In genomic region chr16:83400234-83400633, GRCh38 we compare ENCODE assay signal across 24 cellular contexts.
DNase-seq lines count a peak whose midpoint lies in the region; ATAC-seq and TF ChIP-seq lines count a peak whose summit lies in the region.
"Had no signal": no experiment of that assay in that cellular context is flagged by ENCODE, and none has a peak within 500 bp of the region (broad histone marks: within the 10 kb centered on the region; RNA-seq: fewer than 3 reads in every experiment).

No MANE protein-coding gene starts in this region.

- no peaks in the 10 kb centered on the region for H3K4me1 Mint-ChIP-seq in H9
- no peaks in the 10 kb centered on the region for H3K4me1 Mint-ChIP-seq in endothelial cell (ENCODE audit: unreplicated experiment)
- H3K4me1 Mint-ChIP-seq in neural progenitor cell, result peaks cover 18% of the 10 kb centered on the region
- H3K4me1 Mint-ChIP-seq in activated T-helper 17 cell treated with anti-CD3 and anti-CD28 coated beads, Interleukin-2, amount 50 U/mL, for 72 hours, result no peaks in the 10 kb centered on the region
- H3K4me1 Mint-ChIP-seq: immature natural killer cell; naive thymus-derived CD4-positive, alpha-beta T cell; stimulated activated naive B cell treated with anti-CD40 and anti-IgM and Interleukin-4, amounts not matched to agents 10 μg/mL and 1 μg/mL and 100 μg/mL, for 72 hours had no signal

- H3K4me2 ChIP-seq in H9 (ENCODE audit: insufficient read depth, insufficient read length, low read length) (no peak overlapping the region), neural progenitor cell (no peak overlapping the region)

- H3K4ac ChIP-seq in H9 (ENCODE audit: low read depth, low read length), result no peak overlapping the region

- H4K91ac ChIP-seq in H9 (ENCODE audit: insufficient read length, low read depth, low read length), result no peak overlapping the region

- H4K20me1 ChIP-seq in H9 (ENCODE audit: control insufficient read depth, insufficient read depth, insufficient read length), result no peaks in the 10 kb centered on the region
- no peaks in the 10 kb centered on the region for H4K20me1 ChIP-seq in neural progenitor cell (ENCODE audit: low read depth)

- H3K4me1 ChIP-seq in H9 (ENCODE audit: insufficient read depth, low read length) (no peaks in the 10 kb centered on the region), neural progenitor cell (no peaks in the 10 kb centered on the region)
- H3K4me1 ChIP-seq: HAP-1, pancreas had no signal

- no peak overlapping the region for H4K5ac ChIP-seq in H9 (ENCODE audit: insufficient read length, low read depth, low read length)

- H3K4me3 ChIP-seq in neural progenitor cell, result no peak overlapping the region
- H3K4me3 ChIP-seq: esophagus squamous epithelium, HAP-1, pancreas, thoracic aorta had no signal

- no peak overlapping the region for H2BK120ac ChIP-seq in H9 (ENCODE audit: low read depth, low read length, poor library complexity, severe bottlenecking)

- H3T11ph ChIP-seq in H9 (ENCODE audit: low read length), result no peak overlapping the region

- in situ Hi-C loops in ACHN (cut with HindIII; ENCODE audit: low pct_ligation_motif_present, low pct_unique_long_range_greater_than_20kb, low sequenced_read_pairs), result no loop called here

- no peaks in the 10 kb centered on the region for H3K36me3 ChIP-seq in neural progenitor cell
- H3K36me3 ChIP-seq: esophagus squamous epithelium, HAP-1, pancreas, thoracic aorta, WERI-Rb-1 had no signal

- H2BK15ac ChIP-seq in H9 (ENCODE audit: low read depth, low read length), result no peak overlapping the region

- H2AK5ac ChIP-seq in H9 (ENCODE audit: insufficient read length, low read length), result no peak overlapping the region

- WGBS in H9 (ENCODE audit: extremely low coverage, insufficient read length, low lambda C conversion rate), result no CpG with 5 or more reads among the region's 4 CpGs

- ATAC-seq in activated T-helper 17 cell treated with anti-CD3 and anti-CD28 coated beads, Interleukin-2, amount 50 U/mL, for 72 hours (replicated peaks), result no peak
- ATAC-seq in HG02678 (IDR thresholded peaks at IDR 0.05; ENCODE audit: unreplicated experiment), result no peak
- ATAC-seq: naive thymus-derived CD4-positive, alpha-beta T cell; pancreas; stimulated activated naive B cell treated with anti-CD40 and anti-IgM and Interleukin-4, amounts not matched to agents 10 μg/mL and 1 μg/mL and 100 μg/mL, for 72 hours had no signal

- TF ChIP-seq CTCF in H9 (conservative IDR thresholded peaks at IDR 0.05), result peak; percentile 73
- TF ChIP-seq CTCF in endothelial cell (IDR thresholded peaks at IDR 0.05; ENCODE audit: unreplicated experiment), result no peak
- peak; percentile 49 for TF ChIP-seq CTCF in neural progenitor cell (IDR thresholded peaks at IDR 0.05)

- no peaks in the 10 kb centered on the region for H3K79me1 ChIP-seq in H9 (ENCODE audit: insufficient read depth, low read depth, low read length, poor library complexity, severe bottlenecking)

- no peaks in the 10 kb centered on the region; a peak in 1 of 7 replicates for H3K36me3 Mint-ChIP-seq in H9 (ENCODE audit: insufficient read depth in 1 of 3, low read depth in 3 of 3)
- H3K36me3 Mint-ChIP-seq in endothelial cell (ENCODE audit: low read depth, unreplicated experiment), result no peaks in the 10 kb centered on the region
- no peaks in the 10 kb centered on the region for H3K36me3 Mint-ChIP-seq in neural progenitor cell
- no peaks in the 10 kb centered on the region for H3K36me3 Mint-ChIP-seq in activated T-helper 17 cell treated with anti-CD3 and anti-CD28 coated beads, Interleukin-2, amount 50 U/mL, for 72 hours (ENCODE audit: low read depth)
- H3K36me3 Mint-ChIP-seq: immature natural killer cell; naive thymus-derived CD4-positive, alpha-beta T cell; stimulated activated naive B cell treated with anti-CD40 and anti-IgM and Interleukin-4, amounts not matched to agents 10 μg/mL and 1 μg/mL and 100 μg/mL, for 72 hours had no signal

- no peak overlapping the region for H3K23ac ChIP-seq in H9 (ENCODE audit: insufficient read length, low read depth, low read length)

- no peak overlapping the region for H3K27ac ChIP-seq in H9 (ENCODE audit: insufficient read length, low read depth, low read length)
- H3K27ac ChIP-seq in neural progenitor cell, result no peak overlapping the region
- H3K27ac ChIP-seq: esophagus squamous epithelium, HL-60, pancreas, thoracic aorta, WERI-Rb-1 had no signal

- H3K27me3 Mint-ChIP-seq in H9 (ENCODE audit: low read depth) (peaks cover 5% of the 10 kb centered on the region), endothelial cell (ENCODE audit: unreplicated experiment) (peaks cover 2% of the 10 kb centered on the region), neural progenitor cell (ENCODE audit: insufficient read depth, low read depth) (peaks cover 8% of the 10 kb centered on the region)
- H3K27me3 Mint-ChIP-seq in activated T-helper 17 cell treated with anti-CD3 and anti-CD28 coated beads, Interleukin-2, amount 50 U/mL, for 72 hours, result no peaks in the 10 kb centered on the region

- H3K27me3 ChIP-seq in H9 (ENCODE audit: insufficient read depth, low read length) (no peaks in the 10 kb centered on the region), neural progenitor cell (no peaks in the 10 kb centered on the region)
- H3K27me3 ChIP-seq: esophagus squamous epithelium, pancreas had no signal

- H3K79me2 ChIP-seq in H9 (ENCODE audit: insufficient read depth, low read length) (no peaks in the 10 kb centered on the region), neural progenitor cell (ENCODE audit: low read depth) (no peaks in the 10 kb centered on the region)

- no peaks in the 10 kb centered on the region for H3F3A ChIP-seq in neural progenitor cell (ENCODE audit: low read depth)

- no peak overlapping the region for H2AFZ ChIP-seq in H9 (ENCODE audit: low read length)
- H2AFZ ChIP-seq in neural progenitor cell (replicated peaks), result no peak overlapping the region

- H4K8ac ChIP-seq in H9 (replicated peaks; ENCODE audit: insufficient read length, low read depth, low read length), result no peak overlapping the region

- H3K14ac ChIP-seq in H9 (ENCODE audit: insufficient read depth, low read length), result no peak overlapping the region

- H3K23me2 ChIP-seq in H9 (ENCODE audit: insufficient read length, low read depth, low read length, poor library complexity, severe bottlenecking), result no peaks in the 10 kb centered on the region

- DNase-seq in H9 (peak; percentile 71), NCI-H774 (lab: John Stamatoyannopoulos, UW) (peak; percentile 22), endothelial cell (ENCODE audit: low spot score) (peak; percentile 3), neural progenitor cell (ENCODE audit: low spot score) (peak; percentile 35), ACHN (no peak)
- DNase-seq: activated CD4-positive, alpha-beta T cell treated with anti-CD3 and anti-CD28 coated beads, Interleukin-2, amount 50 U/mL, for 4 hours; activated naive CD4-positive, alpha-beta T cell treated with Interleukin-2 at 50 U/mL for 16 hours; amygdala; COR-L47; esophagus squamous epithelium; immature natural killer cell; naive thymus-derived CD4-positive, alpha-beta T cell; NCI-H2029; NCI-H446 treated with DMSO at 0.1 percent for 48 hours; pancreas; SHP77; stimulated activated naive B cell treated with anti-CD40 and anti-IgM and Interleukin-4, amounts not matched to agents 10 μg/mL and 1 μg/mL and 100 μg/mL, for 72 hours; WERI-Rb-1 had no signal

- H3K56ac ChIP-seq in H9 (ENCODE audit: insufficient read length, low read depth, low read length), result no peak overlapping the region

- H2BK12ac ChIP-seq in H9 (ENCODE audit: insufficient read length, low read depth, low read length), result no peak overlapping the region

- H3K27ac Mint-ChIP-seq in H9 (no peak overlapping the region), endothelial cell (ENCODE audit: unreplicated experiment) (no peak overlapping the region), neural progenitor cell (no peak overlapping the region)
- no peak overlapping the region for H3K27ac Mint-ChIP-seq in activated T-helper 17 cell treated with anti-CD3 and anti-CD28 coated beads, Interleukin-2, amount 50 U/mL, for 72 hours
- H3K27ac Mint-ChIP-seq: immature natural killer cell; naive thymus-derived CD4-positive, alpha-beta T cell; stimulated activated naive B cell treated with anti-CD40 and anti-IgM and Interleukin-4, amounts not matched to agents 10 μg/mL and 1 μg/mL and 100 μg/mL, for 72 hours; T-helper 1 cell treated with Interleukin-12 subunit alpha and Interleukin-12 subunit beta and Interleukin-4 antibody, amounts not matched to agents 30 μg/mL and 1 μg/mL, for 36 hours had no signal

- H3K18ac ChIP-seq in H9 (ENCODE audit: insufficient read length, low read depth, low read length), result no peak overlapping the region

- H3K9ac ChIP-seq in H9 (ENCODE audit: extremely low read depth, insufficient read length, low read length), result no peak overlapping the region
- H3K9ac ChIP-seq in neural progenitor cell, result no peak overlapping the region

- H3K9me3 Mint-ChIP-seq in H9 (peaks cover 0 to 5% of the 10 kb centered on the region in 2 experiments; a peak in 3 of 5 replicates), endothelial cell (ENCODE audit: unreplicated experiment) (no peaks in the 10 kb centered on the region), neural progenitor cell (no peaks in the 10 kb centered on the region)
- H3K9me3 Mint-ChIP-seq in activated T-helper 17 cell treated with anti-CD3 and anti-CD28 coated beads, Interleukin-2, amount 50 U/mL, for 72 hours, result peaks cover 15% of the 10 kb centered on the region

- H3K9me3 ChIP-seq in H9 (ENCODE audit: control insufficient read depth, low read depth, low read length) (no peaks in the 10 kb centered on the region), neural progenitor cell (ENCODE audit: low read depth) (no peaks in the 10 kb centered on the region)
- H3K9me3 ChIP-seq: esophagus squamous epithelium, HAP-1, pancreas, thoracic aorta had no signal

- no peak overlapping the region for H2BK5ac ChIP-seq in H9 (ENCODE audit: insufficient read length, low read length)

- no peak overlapping the region for H2BK20ac ChIP-seq in H9 (ENCODE audit: low read depth, low read length, poor library complexity, severe bottlenecking)

- H3K4me3 Mint-ChIP-seq in H9, result no peak overlapping the region
- H3K4me3 Mint-ChIP-seq in endothelial cell (ENCODE audit: unreplicated experiment), result no peak overlapping the region
- H3K4me3 Mint-ChIP-seq in neural progenitor cell, result no peak overlapping the region
- no peak overlapping the region for H3K4me3 Mint-ChIP-seq in activated T-helper 17 cell treated with anti-CD3 and anti-CD28 coated beads, Interleukin-2, amount 50 U/mL, for 72 hours
- H3K4me3 Mint-ChIP-seq: immature natural killer cell; naive thymus-derived CD4-positive, alpha-beta T cell; stimulated activated naive B cell treated with anti-CD40 and anti-IgM and Interleukin-4, amounts not matched to agents 10 μg/mL and 1 μg/mL and 100 μg/mL, for 72 hours; T-helper 1 cell treated with Interleukin-12 subunit alpha and Interleukin-12 subunit beta and Interleukin-4 antibody, amounts not matched to agents 30 μg/mL and 1 μg/mL, for 36 hours had no signal
